1 cellular context compared by ENCODE assay signal in genomic region chr14:74841230-74842207, GRCh38.
TF ChIP-seq lines count a peak whose summit lies in the region.

No MANE protein-coding gene starts in this region.

TF ChIP-seq in GM12878, 131 proteins besides CTCF, POLR2A, EP300 and RAD21 (continued from another document and continues in another):
- TF ChIP-seq SUZ12 (IDR thresholded peaks at IDR 0.05; ENCODE audit: unreplicated experiment) (no peak), NRF1 (conservative IDR thresholded peaks at IDR 0.05; ENCODE audit: low read depth, low read length) (no peak), CBX3 (IDR thresholded peaks at IDR 0.05; ENCODE audit: borderline replicate concordance, low read depth) (no peak), FOXK2 (IDR thresholded peaks at IDR 0.05) (no peak), YY1 (IDR thresholded peaks at IDR 0.05; ENCODE audit: low read depth, low read length) (no peak), LARP7 (IDR thresholded peaks at IDR 0.05) (no peak), ZNF384 (IDR thresholded peaks at IDR 0.05; ENCODE audit: borderline replicate concordance, low read depth, low read length) (no peak), TCF7 (IDR thresholded peaks at IDR 0.05; ENCODE audit: borderline replicate concordance) (peak; percentile 77), EZH2 (IDR thresholded peaks at IDR 0.05; ENCODE audit: borderline replicate concordance, control insufficient read depth, low read depth, low read length) (no peak), IKZF1 (conservative IDR thresholded peaks at IDR 0.05) (peak; percentile 76), ZNF274 (IDR thresholded peaks at IDR 0.05; ENCODE audit: insufficient read depth, insufficient read length) (no peak), SMC3 (IDR thresholded peaks at IDR 0.05; ENCODE audit: borderline replicate concordance, low read length) (no peak), RB1 (IDR thresholded peaks at IDR 0.05; ENCODE audit: borderline replicate concordance) (no peak), CHD1 (IDR thresholded peaks at IDR 0.05; ENCODE audit: low read depth, low read length) (no peak), RUNX3 (IDR thresholded peaks at IDR 0.05; ENCODE audit: low read length) (peak; percentile 87), NR2C2 (IDR thresholded peaks at IDR 0.05; ENCODE audit: borderline replicate concordance, control insufficient read depth, insufficient read length, low read depth) (no peak), ZBTB40 (IDR thresholded peaks at IDR 0.05; ENCODE audit: borderline replicate concordance) (no peak), BRCA1 (IDR thresholded peaks at IDR 0.05; ENCODE audit: low read depth, low read length) (no peak), HCFC1 (IDR thresholded peaks at IDR 0.05; ENCODE audit: low read length) (no peak), NFIC (IDR thresholded peaks at IDR 0.05; ENCODE audit: low read depth, low read length) (0 out of 2 replicates have a peak, but pooled peaks have one; percentile 28), CHD4 (IDR thresholded peaks at IDR 0.05) (no peak), STAT3 (IDR thresholded peaks at IDR 0.05; ENCODE audit: low read depth, low read length) (no peak), RELB (IDR thresholded peaks at IDR 0.05; ENCODE audit: low read depth) (peak; percentile 69), RFX5 (IDR thresholded peaks at IDR 0.05; ENCODE audit: low read depth, low read length) (peak; percentile 13; the same call in 1 of the 2 replicates), BCL3 (IDR thresholded peaks at IDR 0.05; ENCODE audit: borderline replicate concordance, insufficient read depth, low read depth, low read length, poor library complexity, severe bottlenecking) (no peak), SKIL (IDR thresholded peaks at IDR 0.05; ENCODE audit: low read depth, poor library complexity, severe bottlenecking) (peak; percentile 77), NFXL1 (IDR thresholded peaks at IDR 0.05; ENCODE audit: borderline replicate concordance) (no peak), SP1 (IDR thresholded peaks at IDR 0.05; ENCODE audit: low read depth, low read length) (no peak), MTA2 (IDR thresholded peaks at IDR 0.05; ENCODE audit: low read depth) (peak; percentile 61; the same call in 1 of the 2 replicates), ETV6 (conservative IDR thresholded peaks at IDR 0.05 in 1 of 2, IDR thresholded peaks at IDR 0.05 in 1 of 2; ENCODE audit: borderline replicate concordance in 1 of 2, low read depth in 1 of 2) (peak in 1 of 2 experiments; percentile 87; a peak in 2 of 4 replicates), NBN (IDR thresholded peaks at IDR 0.05) (peak; percentile 77), ATF7 (IDR thresholded peaks at IDR 0.05; ENCODE audit: low read depth) (peak; percentile 77), IRF3 (IDR thresholded peaks at IDR 0.05) (no peak), BCLAF1 (IDR thresholded peaks at IDR 0.05) (no peak), PAX8 (IDR thresholded peaks at IDR 0.05) (no peak), MLLT1 (IDR thresholded peaks at IDR 0.05) (peak; percentile 56; the same call in 1 of the 2 replicates), ZNF24 (IDR thresholded peaks at IDR 0.05) (no peak), EED (IDR thresholded peaks at IDR 0.05; ENCODE audit: low read depth) (peak; percentile 64), ZSCAN29 (IDR thresholded peaks at IDR 0.05) (no peak), SUPT20H (IDR thresholded peaks at IDR 0.05; ENCODE audit: borderline replicate concordance, control insufficient read depth, low read depth, low read length) (no peak), RBBP5 (conservative IDR thresholded peaks at IDR 0.05) (no peak), TCF3 (IDR thresholded peaks at IDR 0.05; ENCODE audit: borderline replicate concordance, insufficient read depth, low read depth, low read length) (no peak), ESRRA (IDR thresholded peaks at IDR 0.05; ENCODE audit: low read length) (no peak), CBX5 (IDR thresholded peaks at IDR 0.05; ENCODE audit: low read depth) (no peak), MTA3 (IDR thresholded peaks at IDR 0.05; ENCODE audit: borderline replicate concordance, low read length) (peak; percentile 64; the same call in 1 of the 2 replicates), MEF2A (IDR thresholded peaks at IDR 0.05; ENCODE audit: insufficient read depth, low read depth, low read length) (0 out of 2 replicates have a peak, but pooled peaks have one; percentile 9), BACH1 (IDR thresholded peaks at IDR 0.05; ENCODE audit: borderline replicate concordance) (0 out of 2 replicates have a peak, but pooled peaks have one; percentile 19), REST (IDR thresholded peaks at IDR 0.05; ENCODE audit: low read depth, low read length) (no peak), MXI1 (IDR thresholded peaks at IDR 0.05; ENCODE audit: low read depth, low read length) (no peak), FOS (IDR thresholded peaks at IDR 0.05; ENCODE audit: borderline replicate concordance, extremely low read depth, insufficient read length) (no peak), SMAD1 (IDR thresholded peaks at IDR 0.05; ENCODE audit: low read depth, partially characterized antibody) (no peak)
